ENCODE assay signal across 9 cellular contexts in genomic region chr6:35181933-35182612, GRCh38. TPM values are rescaled to one million over a fixed set of nuclear protein-coding genes. Genes with fewer than 3 reads are reported as not detected.
DNase-seq lines count a peak whose midpoint lies in the region; ATAC-seq and TF ChIP-seq lines count a peak whose summit lies in the region.
"Had no signal": no experiment of that assay in that cellular context is flagged by ENCODE, and none has a peak within 500 bp of the region (broad histone marks: within the 10 kb centered on the region; RNA-seq: fewer than 3 reads in every experiment).

No MANE protein-coding gene starts in this region.

- no peaks in the 10 kb centered on the region for H3K9me3 ChIP-seq in heart left ventricle

- no peaks in the 10 kb centered on the region for H3K27me3 Mint-ChIP-seq in HFFc6 (ENCODE audit: insufficient read depth)

- intact Hi-C loops in heart left ventricle (cut with DNase I): no loop called here

- DNase-seq in HFFc6 (peak; percentile 77), T1000 (lab: John Stamatoyannopoulos, UW) (peak; percentile 41), heart left ventricle (peak in 4 of 5 donors; percentile 27 to 78 (median 71))
- no peak for DNase-seq in stimulated activated effector memory CD8-positive, alpha-beta T cell treated with anti-CD3 and anti-CD28 coated beads, Interleukin-12 subunit alpha, Interleukin-12 subunit beta, amount 100 ng/mL, for 72 hours (ENCODE audit: low spot score in 2 of 2)
- DNase-seq: activated B cell treated with CpG ODN at 0.5 μM for 24 hours had no signal

- H3K4me3 ChIP-seq in heart left ventricle: no peak overlapping the region

- WGBS in heart left ventricle, 4 donors: 28 to 45% (median 35%) methylated on average over 17 to 55 of the region's 55 CpGs

- no peak for TF ChIP-seq POLR2A in heart left ventricle (IDR thresholded peaks at IDR 0.05)

- TF ChIP-seq CTCF in HFFc6 (IDR thresholded peaks at IDR 0.05): no peak
- TF ChIP-seq CTCF in heart left ventricle (IDR thresholded peaks at IDR 0.05): no peak

- H3K9me3 Mint-ChIP-seq in HFFc6: no peaks in the 10 kb centered on the region
- no peaks in the 10 kb centered on the region for H3K9me3 Mint-ChIP-seq in stimulated activated effector memory CD8-positive, alpha-beta T cell treated with anti-CD3 and anti-CD28 coated beads, Interleukin-12 subunit alpha, Interleukin-12 subunit beta, amount 100 ng/mL, for 72 hours
- H3K9me3 Mint-ChIP-seq: activated B cell treated with CpG ODN at 0.5 μM for 24 hours had no signal

- no peaks in the 10 kb centered on the region for H3K36me3 ChIP-seq in heart left ventricle

- ATAC-seq in heart left ventricle (peak in 2 of 4 donors; percentile 56 to 64), GM19463 (IDR thresholded peaks at IDR 0.05; ENCODE audit: unreplicated experiment) (no peak), HG02678 (IDR thresholded peaks at IDR 0.05; ENCODE audit: unreplicated experiment) (no peak), HG03439 (IDR thresholded peaks at IDR 0.05; ENCODE audit: unreplicated experiment) (no peak), HG03457 (IDR thresholded peaks at IDR 0.05; ENCODE audit: unreplicated experiment) (no peak)
- peak; percentile 16 for ATAC-seq in stimulated activated effector memory CD8-positive, alpha-beta T cell treated with anti-CD3 and anti-CD28 coated beads, Interleukin-12 subunit alpha, Interleukin-12 subunit beta, amount 100 ng/mL, for 72 hours

- H3K4me1 Mint-ChIP-seq in HFFc6 (ENCODE audit: low read depth): peaks cover 90% of the 10 kb centered on the region
- H3K4me1 Mint-ChIP-seq in stimulated activated effector memory CD8-positive, alpha-beta T cell treated with anti-CD3 and anti-CD28 coated beads, Interleukin-12 subunit alpha, Interleukin-12 subunit beta, amount 100 ng/mL, for 72 hours: no peaks in the 10 kb centered on the region
- H3K4me1 Mint-ChIP-seq: activated B cell treated with CpG ODN at 0.5 μM for 24 hours had no signal

- peaks cover 0 to 60% (median 26%) of the 10 kb centered on the region in 12 donors for H3K4me1 ChIP-seq in heart left ventricle

- H3K27me3 ChIP-seq in heart left ventricle: peaks cover 0 to 12% (median 0%) of the 10 kb centered on the region in 9 donors

- peak overlapping the region in 10 of 12 donors; percentile 35 to 79 (median 53) for H3K27ac ChIP-seq in heart left ventricle

- H3K27ac Mint-ChIP-seq in HFFc6: peak overlapping the region; percentile 95
- H3K27ac Mint-ChIP-seq in stimulated activated effector memory CD8-positive, alpha-beta T cell treated with anti-CD3 and anti-CD28 coated beads, Interleukin-12 subunit alpha, Interleukin-12 subunit beta, amount 100 ng/mL, for 72 hours: no peak overlapping the region
- H3K27ac Mint-ChIP-seq: activated B cell treated with CpG ODN at 0.5 μM for 24 hours had no signal

- no peaks in the 10 kb centered on the region for H3K36me3 Mint-ChIP-seq in HFFc6 (ENCODE audit: low read depth)
- H3K36me3 Mint-ChIP-seq in stimulated activated effector memory CD8-positive, alpha-beta T cell treated with anti-CD3 and anti-CD28 coated beads, Interleukin-12 subunit alpha, Interleukin-12 subunit beta, amount 100 ng/mL, for 72 hours: no peaks in the 10 kb centered on the region

- H3K4me3 Mint-ChIP-seq in HFFc6: peak overlapping the region; percentile 75
- H3K4me3 Mint-ChIP-seq in stimulated activated effector memory CD8-positive, alpha-beta T cell treated with anti-CD3 and anti-CD28 coated beads, Interleukin-12 subunit alpha, Interleukin-12 subunit beta, amount 100 ng/mL, for 72 hours: no peak overlapping the region
- H3K4me3 Mint-ChIP-seq: activated B cell treated with CpG ODN at 0.5 μM for 24 hours had no signal

RNA-seq across cellular contexts. Expression of gene SCUBE3, which starts 31.7 kb away (rescaled TPM):
- total RNA-seq in HFFc6 (2021; fragmentation: NEBNext Ultra II Directional; extraction: Animal tissue kit (Norgen Biotek cat#: 25700)): 10 to 100 TPM; 37.0 to 75.0 (median 44.3) TPM
- 10 to 100 TPM in 2 of 9 donors, 1 to 10 TPM in 7; 1.7 to 18.7 (median 4.6) TPM for total RNA-seq in heart left ventricle
- 1 to 10 TPM in 1 of 2 donors, under 1 TPM in 1; 0.61 to 2.4 TPM for polyA plus RNA-seq in heart left ventricle
- total RNA-seq: activated B cell treated with CpG ODN at 0.5 μM for 24 hours had no signal

RNA-seq across cellular contexts. Expression of gene TCP11, which starts 40.9 kb away (rescaled TPM):
- total RNA-seq in HFFc6 (2021; fragmentation: NEBNext Ultra II Directional; extraction: Animal tissue kit (Norgen Biotek cat#: 25700)): under 1 TPM; 0.31 to 0.70 (median 0.37) TPM
- total RNA-seq in heart left ventricle: not detected
- polyA plus RNA-seq in heart left ventricle: under 1 TPM in 1 of 2 donors, not detected in 1; 0.04 TPM
- total RNA-seq: activated B cell treated with CpG ODN at 0.5 μM for 24 hours had no signal

Comparison
In these comparisons a context has a peak if more than half of its experiments do, and no peak if none do; other contexts are left out.
1. DNase-seq: peak in HFFc6 (single experiment), T1000 (single experiment) and heart left ventricle (4 of 5); none in stimulated activated effector memory CD8-positive, alpha-beta T cell treated with anti-CD3 and anti-CD28 coated beads, Interleukin-12 subunit alpha, Interleukin-12 subunit beta, amount 100 ng/mL, for 72 hours (0 of 2).